ENCODE assay signal across 8 cellular contexts in the genomic region with DNA sequence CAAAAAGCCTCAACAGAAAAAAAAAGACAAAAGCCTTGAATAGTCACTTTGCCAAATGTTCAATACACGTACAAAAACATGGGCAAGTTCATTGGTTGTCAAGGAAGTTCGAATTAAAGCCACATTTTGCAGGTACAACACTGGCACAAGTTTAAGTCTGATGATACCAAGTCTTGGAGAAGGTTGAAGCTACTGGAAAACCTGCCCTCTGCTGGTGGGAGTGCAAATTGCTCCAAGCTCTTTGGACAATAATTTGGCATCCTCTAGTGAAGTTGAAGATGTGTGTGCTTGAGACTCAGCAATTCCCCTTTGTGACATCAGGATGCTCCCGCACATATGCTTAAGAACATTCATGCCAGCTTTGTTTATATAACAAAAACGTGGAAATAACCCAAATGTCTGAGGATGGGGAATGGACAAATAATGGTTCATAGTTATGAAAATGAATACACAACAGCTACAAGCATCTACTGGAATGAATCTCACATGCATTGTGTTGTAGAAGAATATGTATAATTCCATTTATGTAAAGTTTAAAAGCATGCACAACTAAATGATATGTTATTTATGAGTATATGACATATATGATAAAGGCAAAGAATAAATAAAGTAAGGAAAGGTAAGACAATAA.
DNase-seq lines count a peak whose midpoint lies in the region; ATAC-seq and TF ChIP-seq lines count a peak whose summit lies in the region.

No MANE protein-coding gene starts in this region.

- H3K79me2 ChIP-seq in Loucy (ENCODE audit: insufficient read depth, low read length): no peaks in the 10 kb centered on the region

- no peaks in the 10 kb centered on the region for H3K9me2 ChIP-seq in Loucy (replicated peaks; ENCODE audit: low read depth, low read length)

- no peaks in the 10 kb centered on the region for H3F3A ChIP-seq in Loucy (ENCODE audit: low read depth)

- ATAC-seq in HG03457 (IDR thresholded peaks at IDR 0.05; ENCODE audit: unreplicated experiment): no peak

- no peaks in the 10 kb centered on the region for H3K27me3 ChIP-seq in Loucy (ENCODE audit: insufficient read depth, low read length, poor library complexity, severe bottlenecking)

- H3K4me3 ChIP-seq in GM12864 (ENCODE audit: low read depth, low read length): no peak overlapping the region
- H3K4me3 ChIP-seq in Loucy (ENCODE audit: low read length, poor library complexity, severe bottlenecking): no peak overlapping the region

- DNase-seq in A172 (ENCODE audit: low spot score) (peak; percentile 52), GM12864 (ENCODE audit: low read depth) (peak; percentile 15), cerebellar cortex (ENCODE audit: low spot score) (peak; percentile 47), lung microvascular endothelial cell (ENCODE audit: low read depth in 2 of 2) (peak; percentile 46 to 56)
- DNase-seq in stimulated activated CD8-positive, alpha-beta memory T cell treated with anti-CD3 and anti-CD28 coated beads, Interleukin-7, amount 100 ng/mL, for 24 hours (ENCODE audit: low read depth): peak; percentile 44

- H4K20me1 ChIP-seq in Loucy (ENCODE audit: insufficient read depth, low read length, poor library complexity, severe bottlenecking): no peaks in the 10 kb centered on the region

- no peak overlapping the region for H3K4me2 ChIP-seq in Loucy (ENCODE audit: low read depth, low read length, poor library complexity, severe bottlenecking)

- H3K27ac ChIP-seq in VCaP: no peak overlapping the region

- no peaks in the 10 kb centered on the region for H3K9me3 ChIP-seq in Loucy (ENCODE audit: insufficient read depth, low read depth, low read length)

- no peaks in the 10 kb centered on the region for H3K36me3 ChIP-seq in Loucy (ENCODE audit: insufficient read depth, low read length)

- H2AFZ ChIP-seq in Loucy (ENCODE audit: low read length): no peak overlapping the region

- no peak overlapping the region for H3K9ac ChIP-seq in Loucy (ENCODE audit: low read depth, low read length, poor library complexity, severe bottlenecking)

- TF ChIP-seq CTCF in GM12864 (IDR thresholded peaks at IDR 0.05; ENCODE audit: low read depth, low read length, missing control alignments): peak; percentile 88
- TF ChIP-seq CTCF in Loucy (conservative IDR thresholded peaks at IDR 0.05; ENCODE audit: low read length): peak; percentile 97
- peak; percentile 77 for TF ChIP-seq CTCF in VCaP (conservative IDR thresholded peaks at IDR 0.05)

- H3K4me1 ChIP-seq in Loucy (ENCODE audit: insufficient read depth, low read length, poor library complexity, severe bottlenecking): no peaks in the 10 kb centered on the region
